Comparison of ENCODE assay signal across 14 cellular contexts in the genomic region with DNA sequence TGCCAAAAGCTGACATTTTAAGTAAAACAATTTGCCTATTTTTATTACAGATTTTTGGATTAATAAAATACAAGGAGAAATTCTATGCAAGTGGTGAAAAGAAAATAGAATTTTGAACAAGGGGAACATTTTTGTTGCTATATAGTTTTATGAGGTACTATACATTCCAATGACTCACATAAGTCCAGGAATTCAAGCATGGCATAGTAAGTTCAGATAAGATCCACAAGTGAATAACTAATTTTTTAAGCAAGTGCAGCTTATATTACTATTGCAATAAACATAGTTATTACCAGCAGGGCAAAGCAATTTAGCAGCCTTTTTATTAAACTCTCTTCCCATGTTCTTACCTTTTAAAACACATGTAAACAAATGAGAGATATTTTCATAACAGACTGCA.
"Had no signal": no experiment of that assay in that cellular context is flagged by ENCODE, and none has a peak within 500 bp of the region (broad histone marks: within the 10 kb centered on the region; RNA-seq: fewer than 3 reads in every experiment).

No MANE protein-coding gene starts in this region.

- DNase-seq: KBM-7, MG63, NCI-H1092, NCI-H1436, NCI-H187 treated with DMSO at 0.1 percent for 48 hours, NCI-H2029 treated with DMSO at 0.1 percent for 48 hours, NCI-H2171 treated with DMSO at 0.1 percent for 48 hours, NCI-H524, NCI-H526 treated with DMSO at 0.1 percent for 48 hours, NCI-H748 treated with DMSO at 0.1 percent for 48 hours, PC-9, Peyer's patch, SHP77 treated with DMSO at 0.1 percent for 48 hours, SJCRH30 had no signal

- H3K27me3 ChIP-seq: MG63, Peyer's patch, SJCRH30 had no signal

- H3K4me3 ChIP-seq: MG63, PC-9, Peyer's patch, SJCRH30 had no signal

- H3K9me3 ChIP-seq: MG63, SJCRH30 had no signal

- H2AFZ ChIP-seq: PC-9 had no signal

- H3K4me2 ChIP-seq: PC-9 had no signal

- H3K27ac ChIP-seq: PC-9, Peyer's patch, SJCRH30 had no signal

- H3K4me1 ChIP-seq: Peyer's patch, SJCRH30 had no signal

- H3K36me3 ChIP-seq: MG63, Peyer's patch, SJCRH30 had no signal
